In genomic region chr19:37970699-37971098, GRCh38 we compare ENCODE assay signal across 25 cellular contexts.
"Had no signal": no experiment of that assay in that cellular context is flagged by ENCODE, and none has a peak within 500 bp of the region (broad histone marks: within the 10 kb centered on the region; RNA-seq: fewer than 3 reads in every experiment).

No MANE protein-coding gene starts in this region.

- H3K27ac ChIP-seq: gastrocnemius medialis, neutrophil, pancreas, suprapubic skin, transverse colon, upper lobe of right lung, uterus had no signal

- ATAC-seq: gastrocnemius medialis; left ventricle myocardium superior; mucosa of descending colon; natural killer cell treated with Interleukin-12 subunit alpha and Interleukin-12 subunit beta and Interleukin-15 and Interleukin-18, amount 100 ng/mL, for 72 hours; pancreas; stimulated activated naive CD8-positive, alpha-beta T cell treated with anti-CD3 and anti-CD28 coated beads, Interleukin-15, amount 100 ng/mL, for 72 hours; upper lobe of right lung had no signal

- H3K4me3 ChIP-seq: gastrocnemius medialis, lung, mucosa of descending colon, pancreas, suprapubic skin, transverse colon, upper lobe of right lung, uterus had no signal

- H3K4me3 Mint-ChIP-seq: memory B cell; natural killer cell treated with Interleukin-12 subunit alpha and Interleukin-12 subunit beta and Interleukin-15 and Interleukin-18, amount 100 ng/mL, for 72 hours; neural crest cell; stimulated activated naive CD8-positive, alpha-beta T cell treated with anti-CD3 and anti-CD28 coated beads, Interleukin-15, amount 100 ng/mL, for 72 hours had no signal

- FAIRE-seq: keratinocyte, pancreas, small intestine had no signal

- H3K36me3 ChIP-seq: neutrophil, pancreas, suprapubic skin, transverse colon, upper lobe of right lung, uterus had no signal

- H3K4me1 ChIP-seq: gastrocnemius medialis, pancreas, upper lobe of right lung, uterus had no signal

- H3K27me3 ChIP-seq: gastrocnemius medialis, neutrophil, pancreas, suprapubic skin, transverse colon, upper lobe of right lung, uterus had no signal

- H3K27me3 Mint-ChIP-seq: memory B cell; naive B cell; natural killer cell treated with Interleukin-12 subunit alpha and Interleukin-12 subunit beta and Interleukin-15 and Interleukin-18, amount 100 ng/mL, for 72 hours; progenitor cell of endocrine pancreas; stimulated activated naive CD8-positive, alpha-beta T cell treated with anti-CD3 and anti-CD28 coated beads, Interleukin-15, amount 100 ng/mL, for 72 hours had no signal

- DNase-seq: cortex of kidney; effector CD4-positive, alpha-beta T cell; foreskin fibroblast; gastrocnemius medialis; head of caudate nucleus; left ventricle myocardium superior; naive B cell; small intestine; stimulated activated CD4-positive, alpha-beta T cell treated with anti-CD3 and anti-CD28 coated beads, Interleukin-15, amount 100 ng/mL, for 24 hours; stimulated activated CD4-positive, alpha-beta T cell treated with anti-CD3 and anti-CD28 coated beads, Interleukin-2, amount 100 ng/mL, for 48 hours; stimulated activated naive CD4-positive, alpha-beta T cell; stimulated activated naive CD8-positive, alpha-beta T cell treated with anti-CD3 and anti-CD28 coated beads, Interleukin-15, amount 100 ng/mL, for 72 hours; transverse colon; upper lobe of right lung; uterus had no signal

- H3K27ac Mint-ChIP-seq: memory B cell; natural killer cell treated with Interleukin-12 subunit alpha and Interleukin-12 subunit beta and Interleukin-15 and Interleukin-18, amount 100 ng/mL, for 72 hours; progenitor cell of endocrine pancreas; stimulated activated naive CD8-positive, alpha-beta T cell treated with anti-CD3 and anti-CD28 coated beads, Interleukin-15, amount 100 ng/mL, for 72 hours had no signal

- H3K9me3 ChIP-seq: gastrocnemius medialis, neutrophil, pancreas, upper lobe of right lung had no signal
